Comparison of ENCODE assay signal across 1 cellular context in genomic region chr14:53596845-53597525, GRCh38.
TF ChIP-seq lines count a peak whose summit lies in the region.

No MANE protein-coding gene starts in this region.

TF ChIP-seq in GM23338, 12 proteins besides CTCF, POLR2A, EP300 and RAD21 (continued from another document):
- TF ChIP-seq ZNF462 (CRISPR knock-in tag; IDR thresholded peaks at IDR 0.05) = no peak
- TF ChIP-seq EZH2 (IDR thresholded peaks at IDR 0.05; ENCODE audit: low read depth, unreplicated experiment) = no peak
- no peak for TF ChIP-seq JUNB (IDR thresholded peaks at IDR 0.05; ENCODE audit: unreplicated experiment)
- TF ChIP-seq CREB1 (CRISPR knock-in tag; IDR thresholded peaks at IDR 0.05; ENCODE audit: low read depth) = no peak
- no peak for TF ChIP-seq ZNF331 (CRISPR knock-in tag; IDR thresholded peaks at IDR 0.05; ENCODE audit: low read depth)
- no peak for TF ChIP-seq EZH2phosphoT487 (IDR thresholded peaks at IDR 0.05; ENCODE audit: unreplicated experiment)
- TF ChIP-seq REST (IDR thresholded peaks at IDR 0.05; ENCODE audit: unreplicated experiment) = no peak
- no peak for TF ChIP-seq ZNF114 (CRISPR knock-in tag; IDR thresholded peaks at IDR 0.05)
- no peak for TF ChIP-seq STAT1 (IDR thresholded peaks at IDR 0.05; ENCODE audit: unreplicated experiment)
- TF ChIP-seq NANOG (IDR thresholded peaks at IDR 0.05; ENCODE audit: borderline replicate concordance) = no peak
- TF ChIP-seq POLR2AphosphoS5 (IDR thresholded peaks at IDR 0.05; ENCODE audit: low read depth) = no peak
